Comparison of ENCODE assay signal across 17 cellular contexts in the genomic region with DNA sequence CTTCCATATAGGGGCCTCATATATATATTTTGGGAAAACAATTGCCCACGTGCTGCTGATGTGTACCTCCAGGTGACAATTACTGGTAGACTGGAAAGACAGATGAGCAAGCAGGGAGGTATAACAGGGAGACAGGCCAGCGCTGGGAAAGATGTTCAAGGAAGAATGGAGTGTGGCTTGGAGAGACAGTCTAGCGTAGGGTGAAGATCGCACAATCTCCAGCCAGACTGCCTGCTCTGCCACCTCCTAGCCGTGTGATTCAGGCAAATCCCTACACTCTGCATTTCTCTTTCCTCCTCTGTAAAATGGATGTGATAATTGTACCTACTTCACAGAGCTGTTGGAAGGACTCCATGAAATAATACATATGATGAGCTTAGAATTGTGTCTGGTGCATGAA.
"Had no signal": no experiment of that assay in that cellular context is flagged by ENCODE, and none has a peak within 500 bp of the region (broad histone marks: within the 10 kb centered on the region; RNA-seq: fewer than 3 reads in every experiment).

No MANE protein-coding gene starts in this region.

- H3K4me3 Mint-ChIP-seq: naive thymus-derived CD4-positive, alpha-beta T cell; neural crest cell had no signal

- H2AFZ ChIP-seq: hepatocyte had no signal

- ATAC-seq: left colon; left ventricle myocardium superior; naive thymus-derived CD4-positive, alpha-beta T cell; pancreas; right cardiac atrium had no signal

- H3K27me3 Mint-ChIP-seq: naive thymus-derived CD4-positive, alpha-beta T cell; progenitor cell of endocrine pancreas had no signal

- H3K27me3 ChIP-seq: hepatocyte, pancreas, suprapubic skin, transverse colon had no signal

- H3K9me3 Mint-ChIP-seq: neural crest cell had no signal

- H3K27ac ChIP-seq: hepatocyte, suprapubic skin, transverse colon had no signal

- H3K27ac Mint-ChIP-seq: naive thymus-derived CD4-positive, alpha-beta T cell; progenitor cell of endocrine pancreas had no signal

- H3K4me1 ChIP-seq: pancreas had no signal

- H3K4me3 ChIP-seq: dorsolateral prefrontal cortex, hepatocyte, pancreas, smooth muscle cell, suprapubic skin, transverse colon had no signal

- DNase-seq: cortex of kidney; effector CD8-positive, alpha-beta T cell; foreskin melanocyte; left colon; left ventricle myocardium superior; naive thymus-derived CD4-positive, alpha-beta T cell; pancreas; right cardiac atrium; stimulated activated CD4-positive, alpha-beta T cell treated with anti-CD3 and anti-CD28 coated beads, Interleukin-2, amount 100 ng/mL, for 48 hours; stimulated activated naive CD4-positive, alpha-beta T cell treated with Interleukin-2 at 50 U/mL for 16 hours; transverse colon had no signal

- H3K4me1 Mint-ChIP-seq: naive thymus-derived CD4-positive, alpha-beta T cell had no signal

- H3K4me2 ChIP-seq: hepatocyte, smooth muscle cell had no signal

- H3K9me3 ChIP-seq: pancreas, suprapubic skin had no signal
